20 cellular contexts compared by ENCODE assay signal in genomic region chr1:42424201-42424600, GRCh38. TPM values are rescaled to one million over a fixed set of nuclear protein-coding genes. Genes with fewer than 3 reads are reported as not detected.
"Had no signal": no experiment of that assay in that cellular context is flagged by ENCODE, and none has a peak within 500 bp of the region (broad histone marks: within the 10 kb centered on the region; RNA-seq: fewer than 3 reads in every experiment).

No MANE protein-coding gene starts in this region.

- H3K27me3 Mint-ChIP-seq: activated naive CD8-positive, alpha-beta T cell treated with anti-CD3 and anti-CD28 coated beads for 36 hours had no signal

- H3K27ac ChIP-seq: hepatocyte, psoas muscle, spleen, stomach, thoracic aorta had no signal

- H3K4me3 ChIP-seq: hepatocyte, psoas muscle, spleen, stomach, thoracic aorta had no signal

- H3K79me2 ChIP-seq: hepatocyte had no signal

- H3K4me1 ChIP-seq: spleen had no signal

- H2AFZ ChIP-seq: hepatocyte had no signal

- ATAC-seq: natural killer cell treated with Interleukin-12 subunit alpha and Interleukin-12 subunit beta and Interleukin-15 and Interleukin-18, amount 100 ng/mL, for 72 hours; psoas muscle; sciatic nerve had no signal

- H3K36me3 ChIP-seq: spleen, stomach, thoracic aorta had no signal

- H3K4me3 Mint-ChIP-seq: activated B cell treated with CpG ODN at 0.5 μM for 24 hours; activated naive CD8-positive, alpha-beta T cell treated with anti-CD3 and anti-CD28 coated beads for 36 hours; activated T-helper 1 cell treated with anti-CD3 and anti-CD28 coated beads, Interleukin-12 subunit alpha, Interleukin-12 subunit beta, Interleukin-2, Interleukin-4 antibody, amounts not matched to agents 30 ng/mL and 10 ng/mL and 1 ng/mL, durations not matched to agents 14 hours and 24 hours and 36 hours; natural killer cell treated with Interleukin-12 subunit alpha and Interleukin-12 subunit beta and Interleukin-15 and Interleukin-18, amount 100 ng/mL, for 72 hours; T-helper 2 cell treated with Interferon-gamma antibody and Interleukin-4, amounts not matched to agents 5 μg/mL and 100 μg/mL, for 36 hours had no signal

- H3K36me3 Mint-ChIP-seq: activated naive CD8-positive, alpha-beta T cell treated with anti-CD3 and anti-CD28 coated beads for 36 hours; natural killer cell treated with Interleukin-12 subunit alpha and Interleukin-12 subunit beta and Interleukin-15 and Interleukin-18, amount 100 ng/mL, for 72 hours had no signal

- H3K9me3 ChIP-seq: psoas muscle, spleen, stomach, thoracic aorta had no signal

- H3K9me3 Mint-ChIP-seq: activated B cell treated with CpG ODN at 0.5 μM for 24 hours; activated naive CD8-positive, alpha-beta T cell treated with anti-CD3 and anti-CD28 coated beads for 36 hours; activated T-helper 1 cell treated with anti-CD3 and anti-CD28 coated beads, Interleukin-12 subunit alpha, Interleukin-12 subunit beta, Interleukin-2, Interleukin-4 antibody, amounts not matched to agents 30 ng/mL and 10 ng/mL and 1 ng/mL, durations not matched to agents 14 hours and 24 hours and 36 hours; natural killer cell treated with Interleukin-12 subunit alpha and Interleukin-12 subunit beta and Interleukin-15 and Interleukin-18, amount 100 ng/mL, for 72 hours; T-helper 2 cell treated with Interferon-gamma antibody and Interleukin-4, amounts not matched to agents 5 μg/mL and 100 μg/mL, for 36 hours had no signal

- DNase-seq: activated B cell treated with CpG ODN at 0.5 μM for 24 hours; activated CD4-positive, alpha-beta T cell treated with anti-CD3 and anti-CD28 coated beads for 48 hours; activated CD8-positive, alpha-beta memory T cell treated with anti-CD3 and anti-CD28 coated beads, Interleukin-2, amount 50 U/mL, for 48 hours; activated naive CD8-positive, alpha-beta T cell treated with anti-CD3 and anti-CD28 coated beads for 36 hours; anterior cingulate cortex; erythroblast; mesendoderm; psoas muscle; spleen; stomach; SW 1271 had no signal

- H3K4me1 Mint-ChIP-seq: activated B cell treated with CpG ODN at 0.5 μM for 24 hours; activated naive CD8-positive, alpha-beta T cell treated with anti-CD3 and anti-CD28 coated beads for 36 hours had no signal

- H3K27me3 ChIP-seq: hepatocyte, spleen, stomach had no signal

- H3K27ac Mint-ChIP-seq: activated B cell treated with CpG ODN at 0.5 μM for 24 hours; activated naive CD8-positive, alpha-beta T cell treated with anti-CD3 and anti-CD28 coated beads for 36 hours; activated T-helper 1 cell treated with anti-CD3 and anti-CD28 coated beads, Interleukin-12 subunit alpha, Interleukin-12 subunit beta, Interleukin-2, Interleukin-4 antibody, amounts not matched to agents 30 ng/mL and 10 ng/mL and 1 ng/mL, durations not matched to agents 14 hours and 24 hours and 36 hours; natural killer cell treated with Interleukin-12 subunit alpha and Interleukin-12 subunit beta and Interleukin-15 and Interleukin-18, amount 100 ng/mL, for 72 hours; T-helper 2 cell treated with Interferon-gamma antibody and Interleukin-4, amounts not matched to agents 5 μg/mL and 100 μg/mL, for 36 hours had no signal

- H3K4me2 ChIP-seq: hepatocyte had no signal

RNA-seq across cellular contexts. Expression of gene ZMYND12, which starts 31.6 kb away (rescaled TPM):
- total RNA-seq: activated T-helper 1 cell treated with anti-CD3 and anti-CD28 coated beads, Interleukin-12 subunit alpha, Interleukin-12 subunit beta, Interleukin-2, Interleukin-4 antibody, amounts not matched to agents 30 ng/mL and 10 ng/mL and 1 ng/mL, durations not matched to agents 14 hours and 24 hours and 36 hours; glomerular endothelial cell; natural killer cell treated with Interleukin-12 subunit alpha and Interleukin-12 subunit beta and Interleukin-15 and Interleukin-18, amount 100 ng/mL, for 72 hours had no signal

RNA-seq across cellular contexts. Expression of gene RIMKLA, which starts 43.6 kb away (rescaled TPM):
- total RNA-seq: fibroblast of villous mesenchyme, glomerular endothelial cell, osteoblast had no signal
